Comparison of ENCODE assay signal across 17 cellular contexts in genomic region chr16:23691483-23692189, GRCh38. TPM values are rescaled to one million over a fixed set of nuclear protein-coding genes. Genes with fewer than 3 reads are reported as not detected.
DNase-seq lines count a peak whose midpoint lies in the region; ATAC-seq, FAIRE-seq and TF ChIP-seq lines count a peak whose summit lies in the region.
"Had no signal": no experiment of that assay in that cellular context is flagged by ENCODE, and none has a peak within 500 bp of the region (broad histone marks: within the 10 kb centered on the region; RNA-seq: fewer than 3 reads in every experiment).

No MANE protein-coding gene starts in this region.

- no peak for FAIRE-seq in GM12891 (lab: Jason Lieb, UNC)
- FAIRE-seq: astrocyte had no signal

- no peak for ATAC-seq in GM19452 (IDR thresholded peaks at IDR 0.05; ENCODE audit: unreplicated experiment)
- no peak for ATAC-seq in GM21528 (IDR thresholded peaks at IDR 0.05; ENCODE audit: low FRiP score, unreplicated experiment)
- ATAC-seq: activated CD4-positive, CD25-positive, alpha-beta regulatory T cell treated with anti-CD3 and anti-CD28 coated beads, Interleukin-2, amount 50 U/mL, for 24 hours had no signal

- TF ChIP-seq CTCF in astrocyte of the spinal cord (IDR thresholded peaks at IDR 0.05; ENCODE audit: low read depth, low read length) = no peak

- in situ Hi-C loops in astrocyte of the spinal cord (cut with HindIII; ENCODE audit: low sequenced_read_pairs) = no loop called here

- TF ChIP-seq POLR2A in GM12891 (IDR thresholded peaks at IDR 0.05; ENCODE audit: low read depth, low read length) = no peak

- DNase-seq in DMS 273 (lab: John Stamatoyannopoulos, UW; ENCODE audit: unreplicated experiment) (peak; percentile 33), DMS 273 treated with DMSO at 0.1 percent for 48 hours (lab: John Stamatoyannopoulos, UW) (no peak), MV-4-11 (lab: John Stamatoyannopoulos, UW) (peak; percentile 38), astrocyte of the spinal cord (ENCODE audit: low read depth, low spot score) (peak; percentile 17), medulla oblongata (ENCODE audit: extremely low spot score) (peak; percentile 13), GM12891 (ENCODE audit: insufficient read length, low spot score) (no peak)
- DNase-seq: activated T-cell treated with anti-CD3 and anti-CD28 coated beads, Interleukin-2, amount 50 U/mL, for 48 hours; effector CD8-positive, alpha-beta T cell; mesendoderm; NCI-H1417 treated with DMSO at 0.1 percent for 48 hours; NCI-H524 treated with DMSO at 0.1 percent for 48 hours; SHP77 had no signal

- no peak overlapping the region for H3K4me3 ChIP-seq in astrocyte of the spinal cord (ENCODE audit: low read depth, low read length)
- H3K4me3 ChIP-seq: tibial nerve had no signal

TF ChIP-seq in GM12891, 5 proteins besides CTCF, POLR2A, EP300 and RAD21:
- no peak for TF ChIP-seq POLR2AphosphoS5 (IDR thresholded peaks at IDR 0.05; ENCODE audit: low read depth, low read length)
- TF ChIP-seq SPI1 (IDR thresholded peaks at IDR 0.05; ENCODE audit: low read depth, low read length) = no peak
- TF ChIP-seq TAF1 (IDR thresholded peaks at IDR 0.05; ENCODE audit: low read depth, low read length) = no peak
- TF ChIP-seq PAX5 (IDR thresholded peaks at IDR 0.05; ENCODE audit: insufficient read depth, low read length, severe bottlenecking) = no peak
- TF ChIP-seq POU2F2 (IDR thresholded peaks at IDR 0.05; ENCODE audit: low read depth, low read length) = no peak

RNA-seq across cellular contexts. Expression of gene PLK1, which starts 12.9 kb away (rescaled TPM):
- 54.8 TPM for polyA plus RNA-seq in GM12891 (2012; ENCODE audit: low read depth, missing spikeins)

RNA-seq across cellular contexts. Expression of gene ERN2, which starts 21.4 kb away (rescaled TPM):
- polyA plus RNA-seq in GM12891 (2012; ENCODE audit: low read depth, missing spikeins) = 0.05 TPM

RNA-seq across cellular contexts. Expression of gene DCTN5, which starts 50.4 kb away (rescaled TPM):
- 87.4 TPM for polyA plus RNA-seq in GM12891 (2012; ENCODE audit: low read depth, missing spikeins)

RNA-seq across cellular contexts. Expression of gene PALB2, which starts 50.5 kb away (rescaled TPM):
- 8.1 TPM for polyA plus RNA-seq in GM12891 (2012; ENCODE audit: low read depth, missing spikeins)

Comparison
In these comparisons a context has a peak if more than half of its experiments do, and no peak if none do; other contexts are left out.
1. DNase-seq: peak in DMS 273 (single experiment), MV-4-11 (single experiment), astrocyte of the spinal cord (single experiment) and medulla oblongata (single experiment); none in DMS 273 treated with DMSO at 0.1 percent for 48 hours (single experiment) and GM12891 (single experiment).